ENCODE assay signal across 13 cellular contexts in the genomic region with DNA sequence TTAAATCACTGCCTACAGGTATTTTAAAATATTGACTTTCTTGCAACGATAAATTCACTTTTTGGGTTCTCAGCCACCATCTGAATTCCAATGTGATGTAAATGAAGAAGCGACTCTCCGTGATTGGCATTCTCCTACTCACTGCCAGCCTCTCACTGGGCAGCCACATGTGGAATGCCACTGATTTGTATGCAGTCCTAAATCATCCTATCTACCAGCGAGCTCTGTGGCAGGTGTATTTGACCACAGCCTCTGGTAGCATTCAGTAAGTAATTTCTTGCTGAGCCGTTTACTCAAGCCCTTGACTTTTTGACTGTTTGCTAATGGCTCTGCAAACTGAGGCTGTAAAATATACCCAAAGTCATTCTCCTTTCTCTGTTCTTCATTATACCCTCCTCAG.
"Had no signal": no experiment of that assay in that cellular context is flagged by ENCODE, and none has a peak within 500 bp of the region (broad histone marks: within the 10 kb centered on the region; RNA-seq: fewer than 3 reads in every experiment).

No MANE protein-coding gene starts in this region.

- H3K9me3 ChIP-seq: heart left ventricle, mucosa of descending colon had no signal

- H3K4me1 ChIP-seq: heart left ventricle had no signal

- H3K27ac Mint-ChIP-seq: naive thymus-derived CD8-positive, alpha-beta T cell; type B pancreatic cell had no signal

- H3K4me3 Mint-ChIP-seq: naive thymus-derived CD8-positive, alpha-beta T cell; type B pancreatic cell had no signal

- H3K9me3 Mint-ChIP-seq: type B pancreatic cell had no signal

- DNase-seq: effector memory CD4-positive, alpha-beta T cell; heart left ventricle; hippocampal formation; kidney glomerular epithelial cell; mammary epithelial cell; mucosa of descending colon; naive thymus-derived CD8-positive, alpha-beta T cell; posterior cingulate gyrus; small intestine; stimulated activated CD4-positive, alpha-beta T cell treated with anti-CD3 and anti-CD28 coated beads, Interleukin-2, amount 100 ng/mL, for 48 hours; stimulated activated naive CD4-positive, alpha-beta T cell treated with Interleukin-2 at 50 U/mL for 16 hours had no signal

- H3K36me3 ChIP-seq: heart left ventricle had no signal

- H3K27me3 ChIP-seq: heart left ventricle had no signal

- H3K27ac ChIP-seq: heart left ventricle had no signal

- H3K4me3 ChIP-seq: heart left ventricle, mucosa of descending colon had no signal

- ATAC-seq: esophagus mucosa; heart left ventricle; mucosa of descending colon; naive thymus-derived CD8-positive, alpha-beta T cell had no signal

- H3K36me3 Mint-ChIP-seq: naive thymus-derived CD8-positive, alpha-beta T cell; type B pancreatic cell had no signal

- H3K27me3 Mint-ChIP-seq: naive thymus-derived CD8-positive, alpha-beta T cell; type B pancreatic cell had no signal

- H3K4me1 Mint-ChIP-seq: naive thymus-derived CD8-positive, alpha-beta T cell had no signal
